In the genomic region with DNA sequence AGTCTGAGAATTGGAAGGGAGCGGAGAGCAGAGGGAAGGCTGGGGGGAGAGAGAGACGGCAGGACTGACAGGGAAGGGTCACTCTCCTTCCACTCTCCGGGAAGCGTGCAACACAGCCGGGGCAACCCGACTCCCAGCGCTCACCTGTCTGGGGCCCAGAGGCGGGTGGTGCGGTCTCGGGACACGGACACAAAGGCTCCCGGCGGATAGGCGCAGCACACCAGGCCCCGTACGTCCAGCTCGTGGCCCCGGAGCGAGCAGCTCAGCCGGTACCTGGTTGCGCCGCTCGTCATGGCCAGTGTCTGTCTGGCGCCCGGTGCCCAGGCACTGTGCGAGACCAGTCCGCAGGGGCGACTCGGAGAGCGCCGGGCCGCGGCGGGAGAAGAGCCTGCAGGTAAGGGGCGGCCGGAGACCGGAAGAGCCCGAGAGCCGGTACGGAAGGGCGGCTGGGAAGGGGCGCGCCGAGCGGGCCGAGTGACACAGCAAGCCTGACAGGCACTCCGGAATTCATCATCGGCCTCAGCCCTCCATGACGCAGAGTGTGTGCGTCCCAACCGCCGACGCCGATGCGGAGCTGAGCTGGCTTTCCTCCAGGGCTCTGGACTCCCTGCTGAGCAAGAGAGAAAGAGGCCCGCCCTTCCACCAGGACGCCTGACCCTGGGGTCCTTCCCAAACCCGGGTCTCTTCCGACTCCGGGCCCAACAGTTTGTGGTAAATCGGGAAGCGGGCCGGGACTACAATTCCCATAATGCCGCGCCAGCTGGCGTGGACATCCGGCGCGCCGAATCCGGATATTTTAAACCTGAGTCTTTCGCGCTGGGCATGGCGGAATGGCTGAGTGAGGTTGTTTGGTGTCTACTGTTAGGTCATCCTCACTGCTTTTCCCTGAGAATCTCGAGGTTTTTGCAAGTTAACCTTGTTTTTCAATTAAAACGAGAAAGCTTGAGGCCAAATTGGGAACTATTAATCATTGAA, we compare ENCODE assay signal across 1 cellular context.
TF ChIP-seq lines count a peak whose summit lies in the region.

Gene PLAA (minus strand): TSS at position 490 of the 975 bp plus-strand sequence. CDS start 197 bp downstream, at position 293.

TF ChIP-seq in HEK293, 187 proteins besides CTCF, POLR2A, EP300 and RAD21 (continued from another document):
- TF ChIP-seq, protein P1, sequence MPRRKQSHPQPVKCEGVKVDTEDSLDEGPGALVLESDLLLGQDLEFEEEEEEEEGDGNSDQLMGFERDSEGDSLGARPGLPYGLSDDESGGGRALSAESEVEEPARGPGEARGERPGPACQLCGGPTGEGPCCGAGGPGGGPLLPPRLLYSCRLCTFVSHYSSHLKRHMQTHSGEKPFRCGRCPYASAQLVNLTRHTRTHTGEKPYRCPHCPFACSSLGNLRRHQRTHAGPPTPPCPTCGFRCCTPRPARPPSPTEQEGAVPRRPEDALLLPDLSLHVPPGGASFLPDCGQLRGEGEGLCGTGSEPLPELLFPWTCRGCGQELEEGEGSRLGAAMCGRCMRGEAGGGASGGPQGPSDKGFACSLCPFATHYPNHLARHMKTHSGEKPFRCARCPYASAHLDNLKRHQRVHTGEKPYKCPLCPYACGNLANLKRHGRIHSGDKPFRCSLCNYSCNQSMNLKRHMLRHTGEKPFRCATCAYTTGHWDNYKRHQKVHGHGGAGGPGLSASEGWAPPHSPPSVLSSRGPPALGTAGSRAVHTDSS (tag by site-specific recombination; IDR thresholded peaks at IDR 0.05) = no peak
- peak; percentile 51; the same call in 1 of the 2 replicates for TF ChIP-seq SP3 (tag by site-specific recombination; IDR thresholded peaks at IDR 0.05)
- TF ChIP-seq KLF7 (tag by site-specific recombination; IDR thresholded peaks at IDR 0.05; ENCODE audit: borderline replicate concordance) = peak; percentile 31; the same call in 1 of the 2 replicates
- peak; percentile 87 for TF ChIP-seq ZXDB (tag by site-specific recombination; IDR thresholded peaks at IDR 0.05)
- no peak for TF ChIP-seq ZNF19 (tag by site-specific recombination; IDR thresholded peaks at IDR 0.05; ENCODE audit: low read depth)
- TF ChIP-seq TCF7L2 (IDR thresholded peaks at IDR 0.05; ENCODE audit: borderline replicate concordance, low read depth, low read length) = no peak
- peak; percentile 66; the same call in 1 of the 2 replicates for TF ChIP-seq ZFP37 (tag by site-specific recombination; IDR thresholded peaks at IDR 0.05)
- TF ChIP-seq KLF16 (tag by site-specific recombination; IDR thresholded peaks at IDR 0.05) = no peak
- TF ChIP-seq, protein P2, sequence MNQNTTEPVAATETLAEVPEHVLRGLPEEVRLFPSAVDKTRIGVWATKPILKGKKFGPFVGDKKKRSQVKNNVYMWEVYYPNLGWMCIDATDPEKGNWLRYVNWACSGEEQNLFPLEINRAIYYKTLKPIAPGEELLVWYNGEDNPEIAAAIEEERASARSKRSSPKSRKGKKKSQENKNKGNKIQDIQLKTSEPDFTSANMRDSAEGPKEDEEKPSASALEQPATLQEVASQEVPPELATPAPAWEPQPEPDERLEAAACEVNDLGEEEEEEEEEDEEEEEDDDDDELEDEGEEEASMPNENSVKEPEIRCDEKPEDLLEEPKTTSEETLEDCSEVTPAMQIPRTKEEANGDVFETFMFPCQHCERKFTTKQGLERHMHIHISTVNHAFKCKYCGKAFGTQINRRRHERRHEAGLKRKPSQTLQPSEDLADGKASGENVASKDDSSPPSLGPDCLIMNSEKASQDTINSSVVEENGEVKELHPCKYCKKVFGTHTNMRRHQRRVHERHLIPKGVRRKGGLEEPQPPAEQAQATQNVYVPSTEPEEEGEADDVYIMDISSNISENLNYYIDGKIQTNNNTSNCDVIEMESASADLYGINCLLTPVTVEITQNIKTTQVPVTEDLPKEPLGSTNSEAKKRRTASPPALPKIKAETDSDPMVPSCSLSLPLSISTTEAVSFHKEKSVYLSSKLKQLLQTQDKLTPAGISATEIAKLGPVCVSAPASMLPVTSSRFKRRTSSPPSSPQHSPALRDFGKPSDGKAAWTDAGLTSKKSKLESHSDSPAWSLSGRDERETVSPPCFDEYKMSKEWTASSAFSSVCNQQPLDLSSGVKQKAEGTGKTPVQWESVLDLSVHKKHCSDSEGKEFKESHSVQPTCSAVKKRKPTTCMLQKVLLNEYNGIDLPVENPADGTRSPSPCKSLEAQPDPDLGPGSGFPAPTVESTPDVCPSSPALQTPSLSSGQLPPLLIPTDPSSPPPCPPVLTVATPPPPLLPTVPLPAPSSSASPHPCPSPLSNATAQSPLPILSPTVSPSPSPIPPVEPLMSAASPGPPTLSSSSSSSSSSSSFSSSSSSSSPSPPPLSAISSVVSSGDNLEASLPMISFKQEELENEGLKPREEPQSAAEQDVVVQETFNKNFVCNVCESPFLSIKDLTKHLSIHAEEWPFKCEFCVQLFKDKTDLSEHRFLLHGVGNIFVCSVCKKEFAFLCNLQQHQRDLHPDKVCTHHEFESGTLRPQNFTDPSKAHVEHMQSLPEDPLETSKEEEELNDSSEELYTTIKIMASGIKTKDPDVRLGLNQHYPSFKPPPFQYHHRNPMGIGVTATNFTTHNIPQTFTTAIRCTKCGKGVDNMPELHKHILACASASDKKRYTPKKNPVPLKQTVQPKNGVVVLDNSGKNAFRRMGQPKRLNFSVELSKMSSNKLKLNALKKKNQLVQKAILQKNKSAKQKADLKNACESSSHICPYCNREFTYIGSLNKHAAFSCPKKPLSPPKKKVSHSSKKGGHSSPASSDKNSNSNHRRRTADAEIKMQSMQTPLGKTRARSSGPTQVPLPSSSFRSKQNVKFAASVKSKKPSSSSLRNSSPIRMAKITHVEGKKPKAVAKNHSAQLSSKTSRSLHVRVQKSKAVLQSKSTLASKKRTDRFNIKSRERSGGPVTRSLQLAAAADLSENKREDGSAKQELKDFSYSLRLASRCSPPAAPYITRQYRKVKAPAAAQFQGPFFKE (tag by site-specific recombination; IDR thresholded peaks at IDR 0.05; ENCODE audit: borderline replicate concordance) = no peak
- TF ChIP-seq, protein P3, sequence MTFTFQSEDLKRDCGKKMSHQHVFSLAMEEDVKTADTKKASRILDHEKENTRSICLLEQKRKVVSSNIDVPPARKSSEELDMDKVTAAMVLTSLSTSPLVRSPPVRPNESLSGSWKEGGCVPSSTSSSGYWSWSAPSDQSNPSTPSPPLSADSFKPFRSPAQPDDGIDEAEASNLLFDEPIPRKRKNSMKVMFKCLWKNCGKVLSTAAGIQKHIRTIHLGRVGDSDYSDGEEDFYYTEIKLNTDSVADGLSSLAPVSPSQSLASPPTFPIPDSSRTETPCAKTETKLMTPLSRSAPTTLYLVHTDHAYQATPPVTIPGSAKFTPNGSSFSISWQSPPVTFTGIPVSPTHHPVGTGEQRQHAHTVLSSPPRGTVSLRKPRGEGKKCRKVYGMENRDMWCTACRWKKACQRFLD (tag by site-specific recombination; IDR thresholded peaks at IDR 0.05) = no peak
- TF ChIP-seq YY1 (tag by site-specific recombination; IDR thresholded peaks at IDR 0.05) = no peak; the same call in 1 of the 2 replicates
- no peak for TF ChIP-seq ZNF558 (tag by site-specific recombination; IDR thresholded peaks at IDR 0.05)
- TF ChIP-seq ZNF549 (tag by site-specific recombination; IDR thresholded peaks at IDR 0.05) = no peak
- TF ChIP-seq GLIS2 (tag by site-specific recombination; IDR thresholded peaks at IDR 0.05) = no peak
- no peak for TF ChIP-seq ZNF664 (tag by site-specific recombination; IDR thresholded peaks at IDR 0.05)
- TF ChIP-seq ZNF677 (tag by site-specific recombination; IDR thresholded peaks at IDR 0.05) = no peak
